In genomic region chr2:42106257-42106816, GRCh38 we compare ENCODE assay signal across 14 cellular contexts. TPM values are rescaled to one million over a fixed set of nuclear protein-coding genes. Genes with fewer than 3 reads are reported as not detected.
DNase-seq lines count a peak whose midpoint lies in the region; ATAC-seq and TF ChIP-seq lines count a peak whose summit lies in the region.
"Had no signal": no experiment of that assay in that cellular context is flagged by ENCODE, and none has a peak within 500 bp of the region (broad histone marks: within the 10 kb centered on the region; RNA-seq: fewer than 3 reads in every experiment).

No MANE protein-coding gene starts in this region.

- no peak overlapping the region for H3K27ac Mint-ChIP-seq in activated CD4-positive, alpha-beta T cell treated with anti-CD3 and anti-CD28 coated beads for 36 hours
- H3K27ac Mint-ChIP-seq: stimulated activated naive B cell treated with anti-CD40 and anti-IgM and Interleukin-4, amounts not matched to agents 10 μg/mL and 1 μg/mL and 100 μg/mL, for 72 hours had no signal

- intact Hi-C loops in OCI-LY7 (cut with micrococcal nuclease; ENCODE audit: unreplicated experiment) (no loop called here), left lung (cut with DNase I) (loop anchor here in 1 of 2 donors (10.0 kb wide), 1 partner anchor 258 kb away; the partner anchor contains the start of gene COX7A2L)
- intact Hi-C loops in activated CD4-positive, alpha-beta T cell treated with anti-CD3 and anti-CD28 coated beads for 36 hours (cut with DNase I, micrococcal nuclease) = loop anchor here (1.0 to 10.0 kb wide), 5 partner anchors 27 to 558 kb away; partner anchors contain the start of genes COX7A2L (in 1 of the 2) and KCNG3 (in 1 of the 2)

- ATAC-seq in left lung (no peak), HG03108 (IDR thresholded peaks at IDR 0.05; ENCODE audit: unreplicated experiment) (no peak)
- no peak for ATAC-seq in activated CD4-positive, alpha-beta T cell treated with anti-CD3 and anti-CD28 coated beads for 36 hours

- POLR2A ChIA-PET in OCI-LY7 (lab: Charles Lee) = interaction anchor here (0.5 to 3.1 kb wide), 10 partner anchors 10 to 237 kb away, joined by 3 to 26 read pairs (median 6); no protein-coding TSS in a partner anchor
- POLR2A ChIA-PET in activated CD4-positive, alpha-beta T cell treated with anti-CD3 and anti-CD28 coated beads for 36 hours (lab: Charles Lee) = interaction anchor here (0.6 to 1.8 kb wide), 3 partner anchors 12 to 27 kb away, joined by 3 to 12 read pairs (median 3); no protein-coding TSS in a partner anchor

- peak; percentile 57 for DNase-seq in D341Med (ENCODE audit: low spot score)
- DNase-seq in OCI-LY7 (ENCODE audit: low spot score) = no peak
- no peak for DNase-seq in left lung
- DNase-seq in erythroblast (lab: John Stamatoyannopoulos, UW) = no peak
- DNase-seq in cerebellum (ENCODE audit: low spot score) = no peak
- DNase-seq in activated CD4-positive, alpha-beta T cell treated with anti-CD3 and anti-CD28 coated beads for 36 hours = no peak
- DNase-seq: NCI-H1694 treated with DMSO at 0.1 percent for 48 hours; NCI-H510A; stimulated activated naive B cell treated with anti-CD40 and anti-IgM and Interleukin-4, amounts not matched to agents 10 μg/mL and 1 μg/mL and 100 μg/mL, for 72 hours had no signal

- H3K79me2 ChIP-seq in OCI-LY7 (ENCODE audit: insufficient read depth, low read depth, low read length) = no peaks in the 10 kb centered on the region

- no peak overlapping the region for H3K4me3 Mint-ChIP-seq in activated CD4-positive, alpha-beta T cell treated with anti-CD3 and anti-CD28 coated beads for 36 hours
- H3K4me3 Mint-ChIP-seq: neural crest cell; stimulated activated naive B cell treated with anti-CD40 and anti-IgM and Interleukin-4, amounts not matched to agents 10 μg/mL and 1 μg/mL and 100 μg/mL, for 72 hours had no signal

- no peak for TF ChIP-seq POLR2A in erythroblast (IDR thresholded peaks at IDR 0.05; ENCODE audit: low read length)

- H3K36me3 ChIP-seq in OCI-LY7 (ENCODE audit: insufficient read depth, low read length) = no peaks in the 10 kb centered on the region
- no peaks in the 10 kb centered on the region for H3K36me3 ChIP-seq in left lung
- H3K36me3 ChIP-seq in skeletal muscle tissue (ENCODE audit: control insufficient read depth in 3 of 3, insufficient read depth in 3 of 3, low read length in 3 of 3) = no peaks in the 10 kb centered on the region

- no peaks in the 10 kb centered on the region for H4K20me1 ChIP-seq in OCI-LY7 (ENCODE audit: insufficient read depth, low read length)

- H3K4me1 Mint-ChIP-seq in activated CD4-positive, alpha-beta T cell treated with anti-CD3 and anti-CD28 coated beads for 36 hours = peaks cover 11% of the 10 kb centered on the region

- CTCF ChIA-PET in OCI-LY7 (lab: Charles Lee; ENCODE audit: unreplicated experiment) = interaction anchor here (0.9 to 1.9 kb wide), 4 partner anchors 10 to 254 kb away, joined by 3 to 9 read pairs (median 4); no protein-coding TSS in a partner anchor
- CTCF ChIA-PET in activated CD4-positive, alpha-beta T cell treated with anti-CD3 and anti-CD28 coated beads for 36 hours (lab: Charles Lee) = interaction anchor here (0.7 to 2.3 kb wide), 13 partner anchors 10 to 133 kb away, joined by 3 to 10 read pairs (median 3); no protein-coding TSS in a partner anchor

- TSS peak; percentile 83 for BruUV-seq in OCI-LY7 (replicated peaks; lab: Mats Ljungman, UMichigan)

- peak overlapping the region in 1 of 3 donors; percentile 23 for H3K9ac ChIP-seq in skeletal muscle tissue (ENCODE audit: low read depth in 1 of 3, low read length in 3 of 3)

- H3K4me2 ChIP-seq in OCI-LY7 (ENCODE audit: low read length) = peak overlapping the region; percentile 72

- H3K4me3 ChIP-seq in OCI-LY7 (ENCODE audit: low read depth, low read length, poor library complexity, severe bottlenecking) (peak overlapping the region; percentile 53), left lung (no peak overlapping the region), skeletal muscle tissue (ENCODE audit: low read length in 3 of 3) (no peak overlapping the region)
- H3K4me3 ChIP-seq: coronary artery had no signal

- H3K9me3 Mint-ChIP-seq in activated CD4-positive, alpha-beta T cell treated with anti-CD3 and anti-CD28 coated beads for 36 hours (ENCODE audit: low read depth) = no peaks in the 10 kb centered on the region
- H3K9me3 Mint-ChIP-seq: neural crest cell; stimulated activated naive B cell treated with anti-CD40 and anti-IgM and Interleukin-4, amounts not matched to agents 10 μg/mL and 1 μg/mL and 100 μg/mL, for 72 hours had no signal

- H3K9me3 ChIP-seq in OCI-LY7 (ENCODE audit: low read length) (no peaks in the 10 kb centered on the region), left lung (no peaks in the 10 kb centered on the region), skeletal muscle tissue (ENCODE audit: control insufficient read depth in 3 of 3, low read length in 3 of 3) (no peaks in the 10 kb centered on the region)

- peak overlapping the region; percentile 92 for H2AFZ ChIP-seq in OCI-LY7 (ENCODE audit: low read length)

- H3K27me3 Mint-ChIP-seq in activated CD4-positive, alpha-beta T cell treated with anti-CD3 and anti-CD28 coated beads for 36 hours = no peaks in the 10 kb centered on the region
- H3K27me3 Mint-ChIP-seq: stimulated activated naive B cell treated with anti-CD40 and anti-IgM and Interleukin-4, amounts not matched to agents 10 μg/mL and 1 μg/mL and 100 μg/mL, for 72 hours had no signal

- H3K4me1 ChIP-seq in OCI-LY7 (ENCODE audit: insufficient read depth, low read length, poor library complexity, severe bottlenecking) (peaks cover 54% of the 10 kb centered on the region), left lung (peaks cover 23 to 94% of the 10 kb centered on the region in 2 donors), skeletal muscle tissue (ENCODE audit: control insufficient read depth in 3 of 3, insufficient read depth in 3 of 3, low read length in 3 of 3) (peaks cover 7 to 14% (median 9%) of the 10 kb centered on the region in 3 donors)

- H3K27ac ChIP-seq in OCI-LY7 (ENCODE audit: low read depth, low read length, poor library complexity, severe bottlenecking) (peak overlapping the region; percentile 81), left lung (peak overlapping the region; percentile 54 to 95), skeletal muscle tissue (ENCODE audit: low read depth, low read length) (peak overlapping the region; percentile 57)
- H3K27ac ChIP-seq: VCaP had no signal

- no peaks in the 10 kb centered on the region for H3K36me3 Mint-ChIP-seq in activated CD4-positive, alpha-beta T cell treated with anti-CD3 and anti-CD28 coated beads for 36 hours (ENCODE audit: low read depth)
- H3K36me3 Mint-ChIP-seq: stimulated activated naive B cell treated with anti-CD40 and anti-IgM and Interleukin-4, amounts not matched to agents 10 μg/mL and 1 μg/mL and 100 μg/mL, for 72 hours had no signal

- TF ChIP-seq CTCF in OCI-LY7 (conservative IDR thresholded peaks at IDR 0.05; ENCODE audit: low read length) = no peak
- TF ChIP-seq CTCF in left lung (IDR thresholded peaks at IDR 0.05) = no peak

- no peaks in the 10 kb centered on the region for H3K9me2 ChIP-seq in OCI-LY7 (ENCODE audit: insufficient read depth, low read length)

- H3K27me3 ChIP-seq in left lung = no peaks in the 10 kb centered on the region
- H3K27me3 ChIP-seq in skeletal muscle tissue (ENCODE audit: control insufficient read depth in 3 of 3, insufficient read depth in 3 of 3, low read length in 3 of 3) = no peaks in the 10 kb centered on the region

RNA-seq across cellular contexts. Expression of gene PKDCC, which starts 58.5 kb away (rescaled TPM):
- not detected in 2 replicates for total RNA-seq in OCI-LY7 (2014; rRNA removed; shearing (Covaris generic))
- total RNA-seq in OCI-LY7 (2022) = not detected in 2 replicates
- 10 to 100 TPM; 63.1 to 68.2 TPM for total RNA-seq in left lung
- total RNA-seq in skeletal muscle tissue = 89.2 TPM
- 30.9 TPM for total RNA-seq in cerebellum
- total RNA-seq in activated CD4-positive, alpha-beta T cell treated with anti-CD3 and anti-CD28 coated beads for 36 hours = not detected

Comparison
In these comparisons a context has a peak if more than half of its experiments do, and no peak if none do; other contexts are left out.
1. RNA of gene PKDCC, which starts 58.5 kb away (total RNA-seq): 89.2 TPM in skeletal muscle tissue (single experiment), 63.1 to 68.2 TPM in left lung and 30.9 TPM in cerebellum (single experiment); not detected in OCI-LY7 and not detected in activated CD4-positive, alpha-beta T cell treated with anti-CD3 and anti-CD28 coated beads for 36 hours; every median in the first group is over 10 times any median in the second.
2. Peak in every context shown above with its lines, with median percentiles within 50 percentile points of each other: H3K27ac ChIP-seq.